8 cellular contexts compared by ENCODE assay signal in genomic region chr1:20660363-20661234, GRCh38. TPM values are rescaled to one million over a fixed set of nuclear protein-coding genes. Genes with fewer than 3 reads are reported as not detected.
A peak's percentile ranks its signal among the peaks of the same experiment; 100 is the strongest.
DNase-seq lines count a peak whose midpoint lies in the region; ATAC-seq, FAIRE-seq and TF ChIP-seq lines count a peak whose summit lies in the region.

No MANE protein-coding gene starts in this region.

- peak overlapping the region; percentile 66 for H3K4ac ChIP-seq in H1 (replicated peaks; ENCODE audit: insufficient read length, low read depth, low read length)

- H3K27me3 Mint-ChIP-seq in neural crest cell (ENCODE audit: low read depth), result no peaks in the 10 kb centered on the region

- H4K91ac ChIP-seq in H1 (replicated peaks; ENCODE audit: insufficient read length, low read length), result peak overlapping the region; percentile 82

- TF ChIP-seq CTCF in A673 (conservative IDR thresholded peaks at IDR 0.05; ENCODE audit: low read depth, low read length) (no peak), RWPE1 (conservative IDR thresholded peaks at IDR 0.05; ENCODE audit: low read depth) (no peak), H1 (IDR thresholded peaks at IDR 0.05; ENCODE audit: control extremely low read depth in 1 of 3, insufficient read depth in 1 of 3, low read depth in 1 of 3, low read length in 3 of 3) (no peak), neural crest cell (conservative IDR thresholded peaks at IDR 0.05) (no peak)

- intact Hi-C loops in A673 (cut with micrococcal nuclease; ENCODE audit: unreplicated experiment), result no loop called here

- H2BK5ac ChIP-seq in H1 (ENCODE audit: low read depth, low read length), result peak overlapping the region; percentile 83

- WGBS in H1 (ENCODE audit: extremely low coverage in 1 of 2, insufficient coverage in 1 of 2, insufficient read length in 1 of 2, insufficient replicate concordance in 2 of 2, low coverage in 1 of 2, low lambda C conversion rate in 2 of 2, missing lambda C conversion rate in 1 of 2), 2 experiments, result 5% methylated on average over 28 of the region's 28 CpGs; no CpG with 5 or more reads in 1 of the 2 experiments

- peaks cover 12% of the 10 kb centered on the region for H3K23me2 ChIP-seq in H1 (ENCODE audit: low read depth, low read length)

- H3K79me1 ChIP-seq in H1 (ENCODE audit: low read depth, low read length), result peaks cover 7% of the 10 kb centered on the region

- no peak for TF ChIP-seq POLR2A in H1 (IDR thresholded peaks at IDR 0.05; ENCODE audit: control extremely low read depth in 1 of 2, low read depth in 2 of 2, low read length in 2 of 2)

- CTCF ChIA-PET in A673 (lab: Charles Lee), result interaction anchor here (0.6 to 1.4 kb wide), 4 partner anchors 27 to 84 kb away, joined by 3 to 6 read pairs (median 4); no protein-coding TSS in a partner anchor
- CTCF ChIA-PET in RWPE1 (lab: Yijun Ruan, JAX), result interaction anchor here (0.7 to 0.9 kb wide), 3 partner anchors 36 to 1581 kb away, joined by 3 to 4 read pairs (median 3); no protein-coding TSS in a partner anchor
- CTCF ChIA-PET in H1 (lab: Charles Lee; ENCODE audit: partially characterized antibody), result interaction anchor here (1.1 to 2.2 kb wide), 3 partner anchors 27 to 75 kb away, joined by 3 to 8 read pairs (median 7); partner anchors contain the start of gene PINK1

- H3K4me3 Mint-ChIP-seq in neural crest cell, result peak overlapping the region; percentile 100

- H3K4me3 ChIP-seq in A673 (ENCODE audit: low read depth, low read length, poor library complexity, severe bottlenecking) (peak overlapping the region; percentile 86), H1 (ENCODE audit: extremely low read depth in 1 of 4, insufficient read depth in 2 of 4, low read depth in 3 of 4, low read length in 4 of 4) (peak overlapping the region; percentile 88 to 95 (median 91))

- H3K4me1 Mint-ChIP-seq in neural crest cell, result peaks cover 37% of the 10 kb centered on the region

- H3K27ac ChIP-seq in A673 (ENCODE audit: low read depth, low read length, poor library complexity, severe bottlenecking), result peak overlapping the region; percentile 65
- peak overlapping the region; percentile 76 for H3K27ac ChIP-seq in RWPE1
- H3K27ac ChIP-seq in H1 (ENCODE audit: low read depth, low read length), result peak overlapping the region; percentile 64

- H3K9me3 ChIP-seq in A673 (ENCODE audit: low read depth, low read length, poor library complexity, severe bottlenecking) (no peaks in the 10 kb centered on the region), H1 (ENCODE audit: insufficient read depth in 2 of 2, low read depth in 1 of 2, low read length in 1 of 2) (no peaks in the 10 kb centered on the region)

- no peak overlapping the region for H2BK12ac ChIP-seq in H1 (ENCODE audit: low read depth, low read length)

- no peaks in the 10 kb centered on the region for H3K9me3 Mint-ChIP-seq in neural crest cell

- peak overlapping the region; percentile 82 to 90 (median 84) for H3K9ac ChIP-seq in H1 (replicated peaks in 1 of 4; ENCODE audit: extremely low read depth in 1 of 4, low read depth in 3 of 4, low read length in 3 of 4)

- H3K56ac ChIP-seq in H1 (replicated peaks; ENCODE audit: insufficient read length, low read depth, low read length), result peak overlapping the region; percentile 49

- H3K4me1 ChIP-seq in A673 (ENCODE audit: insufficient read depth, low read length, poor library complexity, severe bottlenecking) (peaks cover 10% of the 10 kb centered on the region), H1 (replicated peaks in 1 of 4; ENCODE audit: control insufficient read depth in 3 of 4, insufficient read depth in 4 of 4, low read length in 3 of 4) (peaks cover 0 to 9% (median 4%) of the 10 kb centered on the region in 4 experiments; a peak in 4 of 7 replicates)

- H3K23ac ChIP-seq in H1 (ENCODE audit: insufficient read length), result no peak overlapping the region

- H3K36me3 Mint-ChIP-seq in neural crest cell (ENCODE audit: low read depth), result peaks cover 7% of the 10 kb centered on the region

- POLR2A ChIA-PET in A673 (lab: Charles Lee; ENCODE audit: low non-redundant PET), result no interaction called here
- POLR2A ChIA-PET in RWPE1 (lab: Yijun Ruan, JAX; ENCODE audit: low non-redundant PET), result no interaction called here
- POLR2A ChIA-PET in H1 (lab: Charles Lee; ENCODE audit: partially characterized antibody), result interaction anchor here (0.9 to 1.8 kb wide), 9 partner anchors 9 to 138 kb away, joined by 3 to 5 read pairs (median 4); partner anchors contain the start of genes FAM43B and HP1BP3

- peak overlapping the region; percentile 75 to 89 for H3K4me2 ChIP-seq in H1 (ENCODE audit: insufficient read depth in 1 of 2, low read depth in 2 of 2, low read length in 2 of 2)

- H2BK120ac ChIP-seq in H1 (replicated peaks; ENCODE audit: low read depth, low read length), result no peak overlapping the region

- BruUV-seq in A673 (replicated peaks; lab: Mats Ljungman, UMichigan), result TSS peak; percentile 60

- peak overlapping the region; percentile 92; the same call in 1 of the 2 replicates for H4K8ac ChIP-seq in H1 (ENCODE audit: extremely low read depth, insufficient read depth, low read length)

- H4K20me1 ChIP-seq in H1 (replicated peaks in 1 of 2; ENCODE audit: control insufficient read depth in 1 of 2, insufficient read depth in 2 of 2, low read length in 2 of 2), result peaks cover 4 to 16% of the 10 kb centered on the region in 2 experiments

- TF ChIP-seq EP300 in H1 (IDR thresholded peaks at IDR 0.05; ENCODE audit: borderline replicate concordance in 1 of 2, low read depth in 2 of 2, low read length in 2 of 2), result no peak

- peak overlapping the region; percentile 71 for H4K5ac ChIP-seq in H1 (ENCODE audit: insufficient read length, low read depth, low read length)

- no peak for DNase-seq in A673 (ENCODE audit: low spot score)
- peak; percentile 17 for DNase-seq in RWPE1 (ENCODE audit: low spot score)
- DNase-seq in H1 (ENCODE audit: low read depth in 1 of 2, low spot score in 2 of 2), result no peak
- DNase-seq in neural crest cell (ENCODE audit: low read depth, low spot score), result no peak
- no peak for DNase-seq in cerebellar nuclear complex (lab: John Stamatoyannopoulos, UW)
- no peak for DNase-seq in cerebellar cortex (ENCODE audit: low spot score)

- FAIRE-seq in H1 (lab: Jason Lieb, UNC), result no peak

- peaks cover 43% of the 10 kb centered on the region for H3K36me3 ChIP-seq in A673 (ENCODE audit: insufficient read depth, low read length, poor library complexity, severe bottlenecking)
- H3K36me3 ChIP-seq in H1 (ENCODE audit: control insufficient read depth in 2 of 4, insufficient read depth in 4 of 4, low read length in 3 of 4), result peaks cover 11 to 27% (median 20%) of the 10 kb centered on the region in 4 experiments; a peak in 7 of 8 replicates

- TF ChIP-seq RAD21 in H1 (IDR thresholded peaks at IDR 0.05 in 1 of 2, conservative IDR thresholded peaks at IDR 0.05 in 1 of 2; ENCODE audit: low read depth in 2 of 2, low read length in 2 of 2), result no peak

- no peak overlapping the region for H3K14ac ChIP-seq in H1 (ENCODE audit: insufficient read length)

- peak overlapping the region; percentile 95 for H3K18ac ChIP-seq in H1 (ENCODE audit: extremely low read depth, low read length)

- H3K27ac Mint-ChIP-seq in neural crest cell (ENCODE audit: unreplicated experiment), result peak overlapping the region; percentile 97

- H3K79me2 ChIP-seq in H1 (ENCODE audit: control insufficient read depth in 1 of 2, insufficient read depth in 2 of 2, low read length in 2 of 2), result peaks cover 9 to 49% of the 10 kb centered on the region in 2 experiments

- no peak overlapping the region for H2BK15ac ChIP-seq in H1 (ENCODE audit: low read length)

- H2AFZ ChIP-seq in H1 (ENCODE audit: low read length), result 0 out of 2 replicates have a peak overlapping the region, but pooled peaks have one; percentile 54

- ATAC-seq in GM19455 (IDR thresholded peaks at IDR 0.05; ENCODE audit: unreplicated experiment) (peak; percentile 3), HG02571 (IDR thresholded peaks at IDR 0.05; ENCODE audit: unreplicated experiment) (no peak)

- no peak overlapping the region for H2AK5ac ChIP-seq in H1 (ENCODE audit: low read depth, low read length)

- no peaks in the 10 kb centered on the region for H3K27me3 ChIP-seq in A673 (replicated peaks; ENCODE audit: insufficient read depth, low read depth, low read length, poor library complexity)
- H3K27me3 ChIP-seq in H1 (replicated peaks in 1 of 4; ENCODE audit: control insufficient read depth in 3 of 4, extremely low read depth in 1 of 4, insufficient read depth in 3 of 4, low read length in 3 of 4), result no peaks in the 10 kb centered on the region

- no peak overlapping the region for H2BK20ac ChIP-seq in H1 (ENCODE audit: low read length)

RNA-seq across cellular contexts. Expression of gene DDOST, which starts 0.6 kb away (rescaled TPM):
- 230 and 238 TPM in 2 replicates for total RNA-seq in A673 (2021)
- total RNA-seq in H1 (2021; fragmentation: NEBNext Ultra II Directional; extraction: Animal tissue kit (Norgen Biotek cat#: 25700)), result 253 and 260 TPM in 2 replicates
- 300 and 336 TPM in 2 replicates for polyA plus RNA-seq in H1 (2011; rRNA removed)
- 310 TPM for polyA plus RNA-seq in H1 (2011; cell fraction: cytosol; rRNA removed)
- 218 TPM for polyA plus RNA-seq in H1 (2011; cell fraction: nucleus; rRNA removed)
- 199 to 273 TPM (median 262 TPM) in 4 replicates for polyA plus RNA-seq in H1 (2012, experiment 1 of 2)
- polyA plus RNA-seq in H1 (2012, experiment 2 of 2), result 359 TPM
- 314 TPM for polyA plus RNA-seq in H1 (2013, experiment 1 of 2)
- 341 TPM for polyA plus RNA-seq in H1 (2013, experiment 2 of 2)
- polyA minus RNA-seq in H1 (2011; rRNA and poly(A)+ RNA removed), result 272 and 301 TPM in 2 replicates
- polyA minus RNA-seq in H1 (2011; cell fraction: cytosol; rRNA and poly(A)+ RNA removed), result 158 TPM
- polyA minus RNA-seq in H1 (2011; cell fraction: nucleus; rRNA and poly(A)+ RNA removed), result 100 TPM
- total RNA-seq in neural crest cell, result 175 and 179 TPM in 2 replicates

RNA-seq across cellular contexts. Expression of gene PINK1, which starts 27.3 kb away (rescaled TPM):
- total RNA-seq in A673 (2021) (7.2 and 13.3 TPM in 2 replicates), neural crest cell (14.0 and 16.5 TPM in 2 replicates)
- 19.3 and 20.5 TPM in 2 replicates for total RNA-seq in H1 (2021; fragmentation: NEBNext Ultra II Directional; extraction: Animal tissue kit (Norgen Biotek cat#: 25700))
- polyA plus RNA-seq in H1 (2011; rRNA removed), result 16.1 and 21.0 TPM in 2 replicates
- 24.1 TPM for polyA plus RNA-seq in H1 (2011; cell fraction: cytosol; rRNA removed)
- 18.1 TPM for polyA plus RNA-seq in H1 (2011; cell fraction: nucleus; rRNA removed)
- polyA plus RNA-seq in H1 (2012, experiment 1 of 2), result 13.9 to 22.3 TPM (median 20.0 TPM) in 4 replicates
- polyA plus RNA-seq in H1 (2012, experiment 2 of 2), result 14.5 TPM
- 12.1 TPM for polyA plus RNA-seq in H1 (2013, experiment 1 of 2)
- polyA plus RNA-seq in H1 (2013, experiment 2 of 2), result 12.0 TPM
- 8.6 and 13.2 TPM in 2 replicates for polyA minus RNA-seq in H1 (2011; rRNA and poly(A)+ RNA removed)
- polyA minus RNA-seq in H1 (2011; cell fraction: cytosol; rRNA and poly(A)+ RNA removed), result 7.8 TPM
- 5.9 TPM for polyA minus RNA-seq in H1 (2011; cell fraction: nucleus; rRNA and poly(A)+ RNA removed)

RNA-seq across cellular contexts. Expression of gene KIF17, which starts 57.2 kb away (rescaled TPM):
- total RNA-seq in A673 (2021), result 0.28 and 0.71 TPM in 2 replicates
- total RNA-seq in H1 (2021; fragmentation: NEBNext Ultra II Directional; extraction: Animal tissue kit (Norgen Biotek cat#: 25700)), result 9.9 and 10.4 TPM in 2 replicates
- 6.9 and 10.5 TPM in 2 replicates for polyA plus RNA-seq in H1 (2011; rRNA removed)
- 9.7 TPM for polyA plus RNA-seq in H1 (2011; cell fraction: cytosol; rRNA removed)
- 14.6 TPM for polyA plus RNA-seq in H1 (2011; cell fraction: nucleus; rRNA removed)
- 6.2 to 10.5 TPM (median 8.5 TPM) in 4 replicates for polyA plus RNA-seq in H1 (2012, experiment 1 of 2)
- 5.9 TPM for polyA plus RNA-seq in H1 (2012, experiment 2 of 2)
- 7.4 TPM for polyA plus RNA-seq in H1 (2013, experiment 1 of 2)
- polyA plus RNA-seq in H1 (2013, experiment 2 of 2), result 6.7 TPM
- 8.8 and 14.3 TPM in 2 replicates for polyA minus RNA-seq in H1 (2011; rRNA and poly(A)+ RNA removed)
- 10.8 TPM for polyA minus RNA-seq in H1 (2011; cell fraction: cytosol; rRNA and poly(A)+ RNA removed)
- 11.0 TPM for polyA minus RNA-seq in H1 (2011; cell fraction: nucleus; rRNA and poly(A)+ RNA removed)
- 1.1 and 1.6 TPM in 2 replicates for total RNA-seq in neural crest cell
